Comparison of ENCODE assay signal across 17 cellular contexts in genomic region chr11:114066046-114066648, GRCh38. TPM values are rescaled to one million over a fixed set of nuclear protein-coding genes. Genes with fewer than 3 reads are reported as not detected.
DNase-seq lines count a peak whose midpoint lies in the region; ATAC-seq and TF ChIP-seq lines count a peak whose summit lies in the region.
"Had no signal": no experiment of that assay in that cellular context is flagged by ENCODE, and none has a peak within 500 bp of the region (broad histone marks: within the 10 kb centered on the region; RNA-seq: fewer than 3 reads in every experiment).

No MANE protein-coding gene starts in this region.

- peak overlapping the region in 1 of 5 donors; percentile 22 for H3K9ac ChIP-seq in subcutaneous abdominal adipose tissue (ENCODE audit: low read length in 5 of 5)

- peak overlapping the region; percentile 41 for H3K27ac ChIP-seq in subcutaneous abdominal adipose tissue (ENCODE audit: low read depth, low read length)

- peaks cover 7 to 93% (median 83%) of the 10 kb centered on the region in 5 donors for H3K4me1 ChIP-seq in subcutaneous abdominal adipose tissue (ENCODE audit: control insufficient read depth in 5 of 5, insufficient read depth in 5 of 5, low read length in 5 of 5)

- TF ChIP-seq CTCF in fibroblast of pulmonary artery (IDR thresholded peaks at IDR 0.05; ENCODE audit: low read length, missing control alignments), result no peak

- peak overlapping the region; percentile 24 for H3K4me3 ChIP-seq in fibroblast of pulmonary artery (replicated peaks; ENCODE audit: low read depth, low read length)
- H3K4me3 ChIP-seq in subcutaneous abdominal adipose tissue (ENCODE audit: low read depth in 1 of 5, low read length in 5 of 5), result peak overlapping the region in 2 of 5 donors; percentile 11 to 96

- peaks cover 26% of the 10 kb centered on the region for H3K27me3 Mint-ChIP-seq in activated CD8-positive, alpha-beta memory T cell treated with anti-CD3 and anti-CD28 coated beads, Interleukin-2, amount 10 ng/mL, durations not matched to agents 7 days and 5 days
- H3K27me3 Mint-ChIP-seq in T-helper 2 cell treated with Interferon-gamma antibody and Interleukin-4, amounts not matched to agents 5 μg/mL and 100 μg/mL, for 36 hours (ENCODE audit: low read depth), result peaks cover 42% of the 10 kb centered on the region
- H3K27me3 Mint-ChIP-seq: central memory CD8-positive, alpha-beta T cell; progenitor cell of endocrine pancreas had no signal

- CTCF ChIA-PET in activated CD8-positive, alpha-beta memory T cell treated with anti-CD3 and anti-CD28 coated beads, Interleukin-2, amount 10 ng/mL, durations not matched to agents 7 days and 5 days (lab: Charles Lee), result no interaction called here

- H3K36me3 Mint-ChIP-seq in activated CD8-positive, alpha-beta memory T cell treated with anti-CD3 and anti-CD28 coated beads, Interleukin-2, amount 10 ng/mL, durations not matched to agents 7 days and 5 days, result no peaks in the 10 kb centered on the region
- peaks cover 15% of the 10 kb centered on the region for H3K36me3 Mint-ChIP-seq in T-helper 2 cell treated with Interferon-gamma antibody and Interleukin-4, amounts not matched to agents 5 μg/mL and 100 μg/mL, for 36 hours (ENCODE audit: low read depth)

- H3K36me3 ChIP-seq in subcutaneous abdominal adipose tissue (ENCODE audit: control insufficient read depth in 5 of 5, insufficient read depth in 5 of 5, low read length in 5 of 5), result peaks cover 7 to 69% (median 61%) of the 10 kb centered on the region in 5 donors

- no peak overlapping the region for H3K4me3 Mint-ChIP-seq in activated CD8-positive, alpha-beta memory T cell treated with anti-CD3 and anti-CD28 coated beads, Interleukin-2, amount 10 ng/mL, durations not matched to agents 7 days and 5 days
- H3K4me3 Mint-ChIP-seq in T-helper 2 cell treated with Interferon-gamma antibody and Interleukin-4, amounts not matched to agents 5 μg/mL and 100 μg/mL, for 36 hours, result no peak overlapping the region
- H3K4me3 Mint-ChIP-seq: central memory CD8-positive, alpha-beta T cell; stimulated activated naive B cell treated with anti-CD40 and anti-IgM and Interleukin-4, amounts not matched to agents 10 μg/mL and 1 μg/mL and 100 μg/mL, for 72 hours had no signal

- H3K4me1 Mint-ChIP-seq in activated CD8-positive, alpha-beta memory T cell treated with anti-CD3 and anti-CD28 coated beads, Interleukin-2, amount 10 ng/mL, durations not matched to agents 7 days and 5 days, result peaks cover 4% of the 10 kb centered on the region
- peaks cover 7% of the 10 kb centered on the region for H3K4me1 Mint-ChIP-seq in T-helper 2 cell treated with Interferon-gamma antibody and Interleukin-4, amounts not matched to agents 5 μg/mL and 100 μg/mL, for 36 hours (ENCODE audit: low read depth)
- H3K4me1 Mint-ChIP-seq: central memory CD8-positive, alpha-beta T cell had no signal

- ATAC-seq in activated CD8-positive, alpha-beta memory T cell treated with anti-CD3 and anti-CD28 coated beads, Interleukin-2, amount 10 ng/mL, durations not matched to agents 7 days and 5 days, result peak; percentile 34
- ATAC-seq in HG02885 (IDR thresholded peaks at IDR 0.05; ENCODE audit: poor library complexity, unreplicated experiment), result no peak
- ATAC-seq: Right ventricle myocardium inferior; stimulated activated naive B cell treated with anti-CD40 and anti-IgM and Interleukin-4, amounts not matched to agents 10 μg/mL and 1 μg/mL and 100 μg/mL, for 72 hours had no signal

- H3K9me3 Mint-ChIP-seq in activated CD8-positive, alpha-beta memory T cell treated with anti-CD3 and anti-CD28 coated beads, Interleukin-2, amount 10 ng/mL, durations not matched to agents 7 days and 5 days (ENCODE audit: low read depth), result no peaks in the 10 kb centered on the region
- H3K9me3 Mint-ChIP-seq in T-helper 2 cell treated with Interferon-gamma antibody and Interleukin-4, amounts not matched to agents 5 μg/mL and 100 μg/mL, for 36 hours, result no peaks in the 10 kb centered on the region
- H3K9me3 Mint-ChIP-seq: central memory CD8-positive, alpha-beta T cell; stimulated activated naive B cell treated with anti-CD40 and anti-IgM and Interleukin-4, amounts not matched to agents 10 μg/mL and 1 μg/mL and 100 μg/mL, for 72 hours had no signal

- no peak for DNase-seq in activated CD8-positive, alpha-beta memory T cell treated with anti-CD3 and anti-CD28 coated beads, Interleukin-2, amount 10 ng/mL, durations not matched to agents 7 days and 5 days
- no peak for DNase-seq in activated CD8-positive, alpha-beta memory T cell treated with anti-CD3 and anti-CD28 coated beads, Interleukin-2, amount 50 U/mL, for 4 hours
- DNase-seq in T-helper 2 cell treated with Interferon-gamma antibody and Interleukin-4, amounts not matched to agents 5 μg/mL and 100 μg/mL, for 36 hours (ENCODE audit: low spot score), result no peak
- DNase-seq in fibroblast of pulmonary artery (ENCODE audit: low read depth), result no peak
- no peak for DNase-seq in stimulated activated CD4-positive, alpha-beta T cell treated with anti-CD3 and anti-CD28 coated beads, Interleukin-2, amount 100 ng/mL, for 24 hours
- no peak for DNase-seq in NAMALWA (ENCODE audit: low spot score)
- DNase-seq: Calu3; H7; kidney; NCI-H2029 treated with DMSO at 0.1 percent for 48 hours; stimulated activated CD4-positive, alpha-beta T cell treated with anti-CD3 and anti-CD28 coated beads, Interleukin-2, amount 100 ng/mL, for 48 hours; stimulated activated naive B cell treated with anti-CD40 and anti-IgM and Interleukin-4, amounts not matched to agents 10 μg/mL and 1 μg/mL and 100 μg/mL, for 72 hours had no signal

- H3K27me3 ChIP-seq in subcutaneous abdominal adipose tissue (ENCODE audit: control insufficient read depth in 5 of 5, insufficient read depth in 4 of 5, low read length in 5 of 5), result no peaks in the 10 kb centered on the region

- no peaks in the 10 kb centered on the region for H3K9me3 ChIP-seq in subcutaneous abdominal adipose tissue (ENCODE audit: control insufficient read depth in 5 of 5, low read length in 5 of 5)

- peak overlapping the region; percentile 39 for H3K27ac Mint-ChIP-seq in activated CD8-positive, alpha-beta memory T cell treated with anti-CD3 and anti-CD28 coated beads, Interleukin-2, amount 10 ng/mL, durations not matched to agents 7 days and 5 days
- peak overlapping the region; percentile 31 for H3K27ac Mint-ChIP-seq in T-helper 2 cell treated with Interferon-gamma antibody and Interleukin-4, amounts not matched to agents 5 μg/mL and 100 μg/mL, for 36 hours
- H3K27ac Mint-ChIP-seq: stimulated activated naive B cell treated with anti-CD40 and anti-IgM and Interleukin-4, amounts not matched to agents 10 μg/mL and 1 μg/mL and 100 μg/mL, for 72 hours had no signal

RNA-seq across cellular contexts. Expression of gene ZBTB16, which starts 6.6 kb away (rescaled TPM):
- total RNA-seq in activated CD8-positive, alpha-beta memory T cell treated with anti-CD3 and anti-CD28 coated beads, Interleukin-2, amount 10 ng/mL, durations not matched to agents 7 days and 5 days, result 1 to 10 TPM; 3.2 to 3.9 TPM
- total RNA-seq: Calu3, H7 had no signal
